ENCODE assay signal across 20 cellular contexts in genomic region chr11:192674-193128, GRCh38. TPM values are rescaled to one million over a fixed set of nuclear protein-coding genes. Genes with fewer than 3 reads are reported as not detected.
"Had no signal": no experiment of that assay in that cellular context is flagged by ENCODE, and none has a peak within 500 bp of the region (broad histone marks: within the 10 kb centered on the region; RNA-seq: fewer than 3 reads in every experiment).

SCGB1C1 (plus strand) TSS chr11:193078; CDS start chr11:193100, 22 bp downstream.

RNA-seq across cellular contexts. Expression of gene SCGB1C1, which starts in this region (rescaled TPM):
- total RNA-seq: colonic mucosa, endodermal cell, esophagus mucosa, gastrocnemius medialis, glomerular endothelial cell, left lobe of liver, liver, lung, mononuclear cell, osteoblast, prostate gland, right atrium auricular region, sciatic nerve, smooth muscle cell, stomach, subcutaneous adipose tissue, temporal lobe, thyroid gland, urinary bladder had no signal
- polyA plus RNA-seq: keratinocyte, liver, lung, smooth muscle cell, stomach, urinary bladder had no signal
